1 cellular context compared by ENCODE assay signal in the genomic region with DNA sequence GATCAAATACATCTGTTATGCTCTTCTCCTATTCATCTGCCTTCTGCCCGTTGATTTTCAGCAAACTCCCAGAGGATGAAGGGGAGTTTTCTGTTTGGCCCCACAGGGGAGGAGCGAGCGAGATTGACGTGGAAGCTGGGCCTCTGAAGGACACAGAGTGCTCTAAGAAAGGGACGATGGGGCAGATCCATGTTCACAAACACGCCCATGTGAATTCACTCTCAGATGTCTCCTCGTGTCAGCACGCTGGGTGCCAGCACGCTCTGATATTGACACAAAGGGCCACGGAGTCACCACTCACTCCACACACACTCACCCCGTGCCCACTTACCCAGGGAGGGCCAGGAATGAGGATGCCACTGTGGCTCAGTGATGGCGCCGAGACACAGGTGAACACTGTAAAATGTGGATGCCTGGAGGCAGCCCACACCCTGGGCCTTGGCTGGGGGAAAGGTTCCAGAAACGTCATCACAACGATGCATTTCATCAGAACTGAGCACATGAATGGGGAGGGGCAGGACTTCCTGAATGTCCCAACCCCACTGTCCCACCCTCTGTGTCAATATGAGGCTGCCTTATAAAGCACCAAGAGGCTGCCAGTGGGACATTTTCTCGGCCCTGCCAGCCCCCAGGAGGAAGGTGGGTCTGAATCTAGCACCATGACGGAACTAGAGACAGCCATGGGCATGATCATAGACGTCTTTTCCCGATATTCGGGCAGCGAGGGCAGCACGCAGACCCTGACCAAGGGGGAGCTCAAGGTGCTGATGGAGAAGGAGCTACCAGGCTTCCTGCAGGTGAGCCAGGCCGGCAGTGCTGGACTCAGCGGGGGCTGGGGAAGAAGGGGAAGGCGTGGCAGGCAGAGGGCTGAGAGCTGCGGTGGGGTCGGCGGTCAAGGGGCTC.
A peak's percentile ranks its signal among the peaks of the same experiment; 100 is the strongest.
TF ChIP-seq lines count a peak whose summit lies in the region.

A gene (plus strand): TSS at position 605 of the 903 bp plus-strand sequence. CDS start 55 bp downstream, at position 660.

TF ChIP-seq in K562, 482 proteins besides CTCF, POLR2A, EP300 and RAD21 (continued from another document and continues in another):
- TF ChIP-seq RCOR1 (IDR thresholded peaks at IDR 0.05; ENCODE audit: borderline replicate concordance in 1 of 2, low read depth in 2 of 2, low read length in 2 of 2) (no peak), EZH2 (IDR thresholded peaks at IDR 0.05; ENCODE audit: borderline replicate concordance, low read depth, low read length) (no peak), STAT5A (IDR thresholded peaks at IDR 0.05; ENCODE audit: borderline replicate concordance, low read length) (no peak), SP2 (IDR thresholded peaks at IDR 0.05; ENCODE audit: extremely low read depth, low read depth, low read length, poor library complexity, severe bottlenecking) (no peak), BACH1 (tag; IDR thresholded peaks at IDR 0.05) (no peak), TARDBP (IDR thresholded peaks at IDR 0.05) (no peak), PTBP1 (IDR thresholded peaks at IDR 0.05; ENCODE audit: low read depth, low read length) (no peak), IRF2 (CRISPR knock-in tag; IDR thresholded peaks at IDR 0.05) (no peak), POLR3G (IDR thresholded peaks at IDR 0.05; ENCODE audit: extremely low read depth, insufficient read length, insufficient replicate concordance) (no peak), ZNF3 (CRISPR knock-in tag; IDR thresholded peaks at IDR 0.05) (no peak), ZNF12 (CRISPR knock-in tag; IDR thresholded peaks at IDR 0.05) (no peak), ZFP30 (CRISPR knock-in tag; IDR thresholded peaks at IDR 0.05; ENCODE audit: borderline replicate concordance) (no peak), TRIM28 (IDR thresholded peaks at IDR 0.05) (no peak), SIRT6 (IDR thresholded peaks at IDR 0.05; ENCODE audit: low read depth, low read length) (no peak), ZNF347 (CRISPR knock-in tag; IDR thresholded peaks at IDR 0.05; ENCODE audit: low read depth) (no peak), NR2C1 (IDR thresholded peaks at IDR 0.05) (no peak), NR2C1 (tag; IDR thresholded peaks at IDR 0.05) (0 out of 2 replicates have a peak, but pooled peaks have one; percentile 45), NR4A1 (CRISPR knock-in tag; IDR thresholded peaks at IDR 0.05) (no peak), NR4A1 (tag; IDR thresholded peaks at IDR 0.05) (no peak; the same call in 1 of the 2 replicates), ZEB2 (IDR thresholded peaks at IDR 0.05) (no peak), NFATC3 (IDR thresholded peaks at IDR 0.05) (no peak)
- TF ChIP-seq, protein P1, sequence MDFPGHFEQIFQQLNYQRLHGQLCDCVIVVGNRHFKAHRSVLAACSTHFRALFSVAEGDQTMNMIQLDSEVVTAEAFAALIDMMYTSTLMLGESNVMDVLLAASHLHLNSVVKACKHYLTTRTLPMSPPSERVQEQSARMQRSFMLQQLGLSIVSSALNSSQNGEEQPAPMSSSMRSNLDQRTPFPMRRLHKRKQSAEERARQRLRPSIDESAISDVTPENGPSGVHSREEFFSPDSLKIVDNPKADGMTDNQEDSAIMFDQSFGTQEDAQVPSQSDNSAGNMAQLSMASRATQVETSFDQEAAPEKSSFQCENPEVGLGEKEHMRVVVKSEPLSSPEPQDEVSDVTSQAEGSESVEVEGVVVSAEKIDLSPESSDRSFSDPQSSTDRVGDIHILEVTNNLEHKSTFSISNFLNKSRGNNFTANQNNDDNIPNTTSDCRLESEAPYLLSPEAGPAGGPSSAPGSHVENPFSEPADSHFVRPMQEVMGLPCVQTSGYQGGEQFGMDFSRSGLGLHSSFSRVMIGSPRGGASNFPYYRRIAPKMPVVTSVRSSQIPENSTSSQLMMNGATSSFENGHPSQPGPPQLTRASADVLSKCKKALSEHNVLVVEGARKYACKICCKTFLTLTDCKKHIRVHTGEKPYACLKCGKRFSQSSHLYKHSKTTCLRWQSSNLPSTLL (IDR thresholded peaks at IDR 0.05), result no peak
- TF ChIP-seq, protein P2, sequence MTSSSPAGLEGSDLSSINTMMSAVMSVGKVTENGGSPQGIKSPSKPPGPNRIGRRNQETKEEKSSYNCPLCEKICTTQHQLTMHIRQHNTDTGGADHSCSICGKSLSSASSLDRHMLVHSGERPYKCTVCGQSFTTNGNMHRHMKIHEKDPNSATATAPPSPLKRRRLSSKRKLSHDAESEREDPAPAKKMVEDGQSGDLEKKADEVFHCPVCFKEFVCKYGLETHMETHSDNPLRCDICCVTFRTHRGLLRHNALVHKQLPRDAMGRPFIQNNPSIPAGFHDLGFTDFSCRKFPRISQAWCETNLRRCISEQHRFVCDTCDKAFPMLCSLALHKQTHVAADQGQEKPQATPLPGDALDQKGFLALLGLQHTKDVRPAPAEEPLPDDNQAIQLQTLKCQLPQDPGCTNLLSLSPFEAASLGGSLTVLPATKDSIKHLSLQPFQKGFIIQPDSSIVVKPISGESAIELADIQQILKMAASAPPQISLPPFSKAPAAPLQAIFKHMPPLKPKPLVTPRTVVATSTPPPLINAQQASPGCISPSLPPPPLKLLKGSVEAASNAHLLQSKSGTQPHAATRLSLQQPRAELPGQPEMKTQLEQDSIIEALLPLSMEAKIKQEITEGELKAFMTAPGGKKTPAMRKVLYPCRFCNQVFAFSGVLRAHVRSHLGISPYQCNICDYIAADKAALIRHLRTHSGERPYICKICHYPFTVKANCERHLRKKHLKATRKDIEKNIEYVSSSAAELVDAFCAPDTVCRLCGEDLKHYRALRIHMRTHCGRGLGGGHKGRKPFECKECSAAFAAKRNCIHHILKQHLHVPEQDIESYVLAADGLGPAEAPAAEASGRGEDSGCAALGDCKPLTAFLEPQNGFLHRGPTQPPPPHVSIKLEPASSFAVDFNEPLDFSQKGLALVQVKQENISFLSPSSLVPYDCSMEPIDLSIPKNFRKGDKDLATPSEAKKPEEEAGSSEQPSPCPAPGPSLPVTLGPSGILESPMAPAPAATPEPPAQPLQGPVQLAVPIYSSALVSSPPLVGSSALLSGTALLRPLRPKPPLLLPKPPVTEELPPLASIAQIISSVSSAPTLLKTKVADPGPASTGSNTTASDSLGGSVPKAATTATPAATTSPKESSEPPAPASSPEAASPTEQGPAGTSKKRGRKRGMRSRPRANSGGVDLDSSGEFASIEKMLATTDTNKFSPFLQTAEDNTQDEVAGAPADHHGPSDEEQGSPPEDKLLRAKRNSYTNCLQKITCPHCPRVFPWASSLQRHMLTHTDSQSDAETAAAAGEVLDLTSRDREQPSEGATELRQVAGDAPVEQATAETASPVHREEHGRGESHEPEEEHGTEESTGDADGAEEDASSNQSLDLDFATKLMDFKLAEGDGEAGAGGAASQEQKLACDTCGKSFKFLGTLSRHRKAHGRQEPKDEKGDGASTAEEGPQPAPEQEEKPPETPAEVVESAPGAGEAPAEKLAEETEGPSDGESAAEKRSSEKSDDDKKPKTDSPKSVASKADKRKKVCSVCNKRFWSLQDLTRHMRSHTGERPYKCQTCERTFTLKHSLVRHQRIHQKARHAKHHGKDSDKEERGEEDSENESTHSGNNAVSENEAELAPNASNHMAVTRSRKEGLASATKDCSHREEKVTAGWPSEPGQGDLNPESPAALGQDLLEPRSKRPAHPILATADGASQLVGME (CRISPR knock-in tag; IDR thresholded peaks at IDR 0.05), result no peak
- TF ChIP-seq, protein P3, sequence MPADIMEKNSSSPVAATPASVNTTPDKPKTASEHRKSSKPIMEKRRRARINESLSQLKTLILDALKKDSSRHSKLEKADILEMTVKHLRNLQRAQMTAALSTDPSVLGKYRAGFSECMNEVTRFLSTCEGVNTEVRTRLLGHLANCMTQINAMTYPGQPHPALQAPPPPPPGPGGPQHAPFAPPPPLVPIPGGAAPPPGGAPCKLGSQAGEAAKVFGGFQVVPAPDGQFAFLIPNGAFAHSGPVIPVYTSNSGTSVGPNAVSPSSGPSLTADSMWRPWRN (IDR thresholded peaks at IDR 0.05; ENCODE audit: low read depth), result no peak
- TF ChIP-seq, protein P4, sequence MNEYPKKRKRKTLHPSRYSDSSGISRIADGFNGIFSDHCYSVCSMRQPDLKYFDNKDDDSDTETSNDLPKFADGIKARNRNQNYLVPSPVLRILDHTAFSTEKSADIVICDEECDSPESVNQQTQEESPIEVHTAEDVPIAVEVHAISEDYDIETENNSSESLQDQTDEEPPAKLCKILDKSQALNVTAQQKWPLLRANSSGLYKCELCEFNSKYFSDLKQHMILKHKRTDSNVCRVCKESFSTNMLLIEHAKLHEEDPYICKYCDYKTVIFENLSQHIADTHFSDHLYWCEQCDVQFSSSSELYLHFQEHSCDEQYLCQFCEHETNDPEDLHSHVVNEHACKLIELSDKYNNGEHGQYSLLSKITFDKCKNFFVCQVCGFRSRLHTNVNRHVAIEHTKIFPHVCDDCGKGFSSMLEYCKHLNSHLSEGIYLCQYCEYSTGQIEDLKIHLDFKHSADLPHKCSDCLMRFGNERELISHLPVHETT (CRISPR knock-in tag; conservative IDR thresholded peaks at IDR 0.05 in 1 of 2, IDR thresholded peaks at IDR 0.05 in 1 of 2), result no peak
- TF ChIP-seq, protein P5, sequence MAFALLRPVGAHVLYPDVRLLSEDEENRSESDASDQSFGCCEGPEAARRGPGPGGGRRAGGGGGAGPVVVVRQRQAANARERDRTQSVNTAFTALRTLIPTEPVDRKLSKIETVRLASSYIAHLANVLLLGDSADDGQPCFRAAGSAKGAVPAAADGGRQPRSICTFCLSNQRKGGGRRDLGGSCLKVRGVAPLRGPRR (CRISPR knock-in tag; IDR thresholded peaks at IDR 0.05), result no peak
- TF ChIP-seq, protein P6, sequence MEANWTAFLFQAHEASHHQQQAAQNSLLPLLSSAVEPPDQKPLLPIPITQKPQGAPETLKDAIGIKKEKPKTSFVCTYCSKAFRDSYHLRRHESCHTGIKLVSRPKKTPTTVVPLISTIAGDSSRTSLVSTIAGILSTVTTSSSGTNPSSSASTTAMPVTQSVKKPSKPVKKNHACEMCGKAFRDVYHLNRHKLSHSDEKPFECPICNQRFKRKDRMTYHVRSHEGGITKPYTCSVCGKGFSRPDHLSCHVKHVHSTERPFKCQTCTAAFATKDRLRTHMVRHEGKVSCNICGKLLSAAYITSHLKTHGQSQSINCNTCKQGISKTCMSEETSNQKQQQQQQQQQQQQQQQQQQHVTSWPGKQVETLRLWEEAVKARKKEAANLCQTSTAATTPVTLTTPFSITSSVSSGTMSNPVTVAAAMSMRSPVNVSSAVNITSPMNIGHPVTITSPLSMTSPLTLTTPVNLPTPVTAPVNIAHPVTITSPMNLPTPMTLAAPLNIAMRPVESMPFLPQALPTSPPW (CRISPR knock-in tag; IDR thresholded peaks at IDR 0.05), result no peak
- TF ChIP-seq, protein P7, sequence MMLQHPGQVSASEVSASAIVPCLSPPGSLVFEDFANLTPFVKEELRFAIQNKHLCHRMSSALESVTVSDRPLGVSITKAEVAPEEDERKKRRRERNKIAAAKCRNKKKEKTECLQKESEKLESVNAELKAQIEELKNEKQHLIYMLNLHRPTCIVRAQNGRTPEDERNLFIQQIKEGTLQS (IDR thresholded peaks at IDR 0.05), result peak; percentile 79; the same call in 1 of the 2 replicates
- TF ChIP-seq, protein P7 (CRISPR knock-in tag; conservative IDR thresholded peaks at IDR 0.05), result no peak
- TF ChIP-seq, protein P8, sequence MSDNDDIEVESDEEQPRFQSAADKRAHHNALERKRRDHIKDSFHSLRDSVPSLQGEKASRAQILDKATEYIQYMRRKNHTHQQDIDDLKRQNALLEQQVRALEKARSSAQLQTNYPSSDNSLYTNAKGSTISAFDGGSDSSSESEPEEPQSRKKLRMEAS (CRISPR knock-in tag; IDR thresholded peaks at IDR 0.05), result no peak
- TF ChIP-seq, protein P9, sequence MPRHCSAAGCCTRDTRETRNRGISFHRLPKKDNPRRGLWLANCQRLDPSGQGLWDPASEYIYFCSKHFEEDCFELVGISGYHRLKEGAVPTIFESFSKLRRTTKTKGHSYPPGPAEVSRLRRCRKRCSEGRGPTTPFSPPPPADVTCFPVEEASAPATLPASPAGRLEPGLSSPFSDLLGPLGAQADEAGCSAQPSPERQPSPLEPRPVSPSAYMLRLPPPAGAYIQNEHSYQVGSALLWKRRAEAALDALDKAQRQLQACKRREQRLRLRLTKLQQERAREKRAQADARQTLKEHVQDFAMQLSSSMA (CRISPR knock-in tag; IDR thresholded peaks at IDR 0.05), result 0 out of 2 replicates have a peak, but pooled peaks have one; percentile 31
- TF ChIP-seq, protein P10, sequence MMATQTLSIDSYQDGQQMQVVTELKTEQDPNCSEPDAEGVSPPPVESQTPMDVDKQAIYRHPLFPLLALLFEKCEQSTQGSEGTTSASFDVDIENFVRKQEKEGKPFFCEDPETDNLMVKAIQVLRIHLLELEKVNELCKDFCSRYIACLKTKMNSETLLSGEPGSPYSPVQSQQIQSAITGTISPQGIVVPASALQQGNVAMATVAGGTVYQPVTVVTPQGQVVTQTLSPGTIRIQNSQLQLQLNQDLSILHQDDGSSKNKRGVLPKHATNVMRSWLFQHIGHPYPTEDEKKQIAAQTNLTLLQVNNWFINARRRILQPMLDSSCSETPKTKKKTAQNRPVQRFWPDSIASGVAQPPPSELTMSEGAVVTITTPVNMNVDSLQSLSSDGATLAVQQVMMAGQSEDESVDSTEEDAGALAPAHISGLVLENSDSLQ (IDR thresholded peaks at IDR 0.05), result peak; percentile 48; the same call in 1 of the 2 replicates
- TF ChIP-seq, protein P11, sequence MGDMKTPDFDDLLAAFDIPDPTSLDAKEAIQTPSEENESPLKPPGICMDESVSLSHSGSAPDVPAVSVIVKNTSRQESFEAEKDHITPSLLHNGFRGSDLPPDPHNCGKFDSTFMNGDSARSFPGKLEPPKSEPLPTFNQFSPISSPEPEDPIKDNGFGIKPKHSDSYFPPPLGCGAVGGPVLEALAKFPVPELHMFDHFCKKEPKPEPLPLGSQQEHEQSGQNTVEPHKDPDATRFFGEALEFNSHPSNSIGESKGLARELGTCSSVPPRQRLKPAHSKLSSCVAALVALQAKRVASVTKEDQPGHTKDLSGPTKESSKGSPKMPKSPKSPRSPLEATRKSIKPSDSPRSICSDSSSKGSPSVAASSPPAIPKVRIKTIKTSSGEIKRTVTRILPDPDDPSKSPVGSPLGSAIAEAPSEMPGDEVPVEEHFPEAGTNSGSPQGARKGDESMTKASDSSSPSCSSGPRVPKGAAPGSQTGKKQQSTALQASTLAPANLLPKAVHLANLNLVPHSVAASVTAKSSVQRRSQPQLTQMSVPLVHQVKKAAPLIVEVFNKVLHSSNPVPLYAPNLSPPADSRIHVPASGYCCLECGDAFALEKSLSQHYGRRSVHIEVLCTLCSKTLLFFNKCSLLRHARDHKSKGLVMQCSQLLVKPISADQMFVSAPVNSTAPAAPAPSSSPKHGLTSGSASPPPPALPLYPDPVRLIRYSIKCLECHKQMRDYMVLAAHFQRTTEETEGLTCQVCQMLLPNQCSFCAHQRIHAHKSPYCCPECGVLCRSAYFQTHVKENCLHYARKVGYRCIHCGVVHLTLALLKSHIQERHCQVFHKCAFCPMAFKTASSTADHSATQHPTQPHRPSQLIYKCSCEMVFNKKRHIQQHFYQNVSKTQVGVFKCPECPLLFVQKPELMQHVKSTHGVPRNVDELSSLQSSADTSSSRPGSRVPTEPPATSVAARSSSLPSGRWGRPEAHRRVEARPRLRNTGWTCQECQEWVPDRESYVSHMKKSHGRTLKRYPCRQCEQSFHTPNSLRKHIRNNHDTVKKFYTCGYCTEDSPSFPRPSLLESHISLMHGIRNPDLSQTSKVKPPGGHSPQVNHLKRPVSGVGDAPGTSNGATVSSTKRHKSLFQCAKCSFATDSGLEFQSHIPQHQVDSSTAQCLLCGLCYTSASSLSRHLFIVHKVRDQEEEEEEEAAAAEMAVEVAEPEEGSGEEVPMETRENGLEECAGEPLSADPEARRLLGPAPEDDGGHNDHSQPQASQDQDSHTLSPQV (IDR thresholded peaks at IDR 0.05), result peak; percentile 44; the same call in 1 of the 2 replicates
